Comparison of ENCODE assay signal across 22 cellular contexts in genomic region chr18:79690586-79691482, GRCh38. TPM values are rescaled to one million over a fixed set of nuclear protein-coding genes. Genes with fewer than 3 reads are reported as not detected.
A peak's percentile ranks its signal among the peaks of the same experiment; 100 is the strongest.
DNase-seq lines count a peak whose midpoint lies in the region; ATAC-seq and TF ChIP-seq lines count a peak whose summit lies in the region.
"Had no signal": no experiment of that assay in that cellular context is flagged by ENCODE, and none has a peak within 500 bp of the region (broad histone marks: within the 10 kb centered on the region; RNA-seq: fewer than 3 reads in every experiment).

No MANE protein-coding gene starts in this region.

- TF ChIP-seq CTCF in progenitor cell of endocrine pancreas (IDR thresholded peaks at IDR 0.05; ENCODE audit: unreplicated experiment) (no peak), lower lobe of right lung (IDR thresholded peaks at IDR 0.05) (no peak)

- no peaks in the 10 kb centered on the region for H3K36me3 Mint-ChIP-seq in activated naive CD4-positive, alpha-beta T cell treated with anti-CD3 and anti-CD28 coated beads, Interleukin-2, amount 50 U/mL, for 24 hours
- H3K36me3 Mint-ChIP-seq in effector memory CD8-positive, alpha-beta T cell (ENCODE audit: insufficient read depth), result peaks cover 68% of the 10 kb centered on the region
- no peaks in the 10 kb centered on the region for H3K36me3 Mint-ChIP-seq in progenitor cell of endocrine pancreas (ENCODE audit: insufficient read depth)
- peaks cover 9% of the 10 kb centered on the region for H3K36me3 Mint-ChIP-seq in stimulated activated memory B cell treated with anti-CD40 and anti-IgM and Interleukin-4, amounts not matched to agents 10 μg/mL and 1 μg/mL and 100 μg/mL, for 72 hours

- no peaks in the 10 kb centered on the region for H3K9me3 Mint-ChIP-seq in activated naive CD4-positive, alpha-beta T cell treated with anti-CD3 and anti-CD28 coated beads, Interleukin-2, amount 50 U/mL, for 24 hours
- no peaks in the 10 kb centered on the region for H3K9me3 Mint-ChIP-seq in effector memory CD8-positive, alpha-beta T cell
- no peaks in the 10 kb centered on the region for H3K9me3 Mint-ChIP-seq in progenitor cell of endocrine pancreas (ENCODE audit: low read depth)
- no peaks in the 10 kb centered on the region for H3K9me3 Mint-ChIP-seq in stimulated activated memory B cell treated with anti-CD40 and anti-IgM and Interleukin-4, amounts not matched to agents 10 μg/mL and 1 μg/mL and 100 μg/mL, for 72 hours
- H3K9me3 Mint-ChIP-seq: CD4-positive, CD25-positive, alpha-beta regulatory T cell had no signal

- H3K4me3 ChIP-seq in Karpas-422 (ENCODE audit: low read length), result no peak overlapping the region
- no peak overlapping the region for H3K4me3 ChIP-seq in lower lobe of right lung
- H3K4me3 ChIP-seq: ascending aorta, left lung, thyroid gland had no signal

- no peak for DNase-seq in activated naive CD4-positive, alpha-beta T cell treated with anti-CD3 and anti-CD28 coated beads, Interleukin-2, amount 50 U/mL, for 16 hours
- DNase-seq in Karpas-422 (peak; percentile 55), progenitor cell of endocrine pancreas (ENCODE audit: low spot score, unreplicated experiment) (no peak), NCI-H748 treated with DMSO at 0.1 percent for 48 hours (lab: John Stamatoyannopoulos, UW) (no peak), lower lobe of right lung (no peak)
- no peak for DNase-seq in effector memory CD8-positive, alpha-beta T cell
- DNase-seq: activated CD4-positive, CD25-positive, alpha-beta regulatory T cell; activated gamma-delta T cell; CD4-positive, CD25-positive, alpha-beta regulatory T cell; effector memory CD4-positive, alpha-beta T cell; NCI-H526; OCI-M1; retina; SIG-M5; stimulated activated CD4-positive, alpha-beta T cell treated with anti-CD3 and anti-CD28 coated beads, Interleukin-12 subunit alpha, Interleukin-12 subunit beta, amount 100 ng/mL, for 4 hours; T-helper 2 cell; thyroid gland had no signal

- H3K27ac ChIP-seq in Karpas-422 (ENCODE audit: low read length), result no peak overlapping the region
- no peak overlapping the region for H3K27ac ChIP-seq in lower lobe of right lung
- H3K27ac ChIP-seq: ascending aorta, left lung, neutrophil, thyroid gland had no signal

- H3K4me1 ChIP-seq in Karpas-422 (ENCODE audit: low read length), result no peaks in the 10 kb centered on the region
- H3K4me1 ChIP-seq in lower lobe of right lung, result no peaks in the 10 kb centered on the region
- H3K4me1 ChIP-seq: ascending aorta, thyroid gland had no signal

- H3K79me2 ChIP-seq in Karpas-422 (ENCODE audit: low read length), result peaks cover 79% of the 10 kb centered on the region

- peaks cover 41% of the 10 kb centered on the region for H3K4me1 Mint-ChIP-seq in activated naive CD4-positive, alpha-beta T cell treated with anti-CD3 and anti-CD28 coated beads, Interleukin-2, amount 50 U/mL, for 24 hours
- H3K4me1 Mint-ChIP-seq in effector memory CD8-positive, alpha-beta T cell (ENCODE audit: low read depth in 2 of 2), result peaks cover 37 to 39% of the 10 kb centered on the region in 2 donors
- no peaks in the 10 kb centered on the region for H3K4me1 Mint-ChIP-seq in progenitor cell of endocrine pancreas (ENCODE audit: low read depth)
- H3K4me1 Mint-ChIP-seq in stimulated activated memory B cell treated with anti-CD40 and anti-IgM and Interleukin-4, amounts not matched to agents 10 μg/mL and 1 μg/mL and 100 μg/mL, for 72 hours, result peaks cover 41% of the 10 kb centered on the region

- no peaks in the 10 kb centered on the region for H3K27me3 Mint-ChIP-seq in activated naive CD4-positive, alpha-beta T cell treated with anti-CD3 and anti-CD28 coated beads, Interleukin-2, amount 50 U/mL, for 24 hours
- no peaks in the 10 kb centered on the region for H3K27me3 Mint-ChIP-seq in effector memory CD8-positive, alpha-beta T cell
- no peaks in the 10 kb centered on the region for H3K27me3 Mint-ChIP-seq in progenitor cell of endocrine pancreas
- H3K27me3 Mint-ChIP-seq in stimulated activated memory B cell treated with anti-CD40 and anti-IgM and Interleukin-4, amounts not matched to agents 10 μg/mL and 1 μg/mL and 100 μg/mL, for 72 hours, result no peaks in the 10 kb centered on the region
- H3K27me3 Mint-ChIP-seq: CD4-positive, CD25-positive, alpha-beta regulatory T cell had no signal

- peak overlapping the region; percentile 51 for H3K27ac Mint-ChIP-seq in activated naive CD4-positive, alpha-beta T cell treated with anti-CD3 and anti-CD28 coated beads, Interleukin-2, amount 50 U/mL, for 24 hours
- peak overlapping the region in 1 of 2 donors; percentile 82 for H3K27ac Mint-ChIP-seq in effector memory CD8-positive, alpha-beta T cell
- H3K27ac Mint-ChIP-seq in progenitor cell of endocrine pancreas, result peak overlapping the region; percentile 45
- no peak overlapping the region for H3K27ac Mint-ChIP-seq in stimulated activated memory B cell treated with anti-CD40 and anti-IgM and Interleukin-4, amounts not matched to agents 10 μg/mL and 1 μg/mL and 100 μg/mL, for 72 hours
- H3K27ac Mint-ChIP-seq: CD4-positive, CD25-positive, alpha-beta regulatory T cell had no signal

- no peaks in the 10 kb centered on the region for H3K9me3 ChIP-seq in Karpas-422 (ENCODE audit: low read length)
- no peaks in the 10 kb centered on the region for H3K9me3 ChIP-seq in lower lobe of right lung
- H3K9me3 ChIP-seq: ascending aorta, left lung, neutrophil, thyroid gland had no signal

- intact Hi-C loops in lower lobe of right lung (cut with DNase I), result no loop called here

- no peak overlapping the region for H2AFZ ChIP-seq in Karpas-422 (ENCODE audit: low read length)

- peak; percentile 19 for ATAC-seq in effector memory CD8-positive, alpha-beta T cell (replicated peaks)
- no peak for ATAC-seq in stimulated activated memory B cell treated with anti-CD40 and anti-IgM and Interleukin-4, amounts not matched to agents 10 μg/mL and 1 μg/mL and 100 μg/mL, for 72 hours
- ATAC-seq in lower lobe of right lung, result no peak
- ATAC-seq: left lung had no signal

- H3K27me3 ChIP-seq in Karpas-422 (ENCODE audit: low read length), result no peaks in the 10 kb centered on the region
- no peaks in the 10 kb centered on the region for H3K27me3 ChIP-seq in lower lobe of right lung (ENCODE audit: low read depth)
- H3K27me3 ChIP-seq: ascending aorta, left lung, neutrophil, thyroid gland had no signal

- H3K4me2 ChIP-seq in Karpas-422 (ENCODE audit: low read depth, low read length, poor library complexity, severe bottlenecking), result no peak overlapping the region

- no peak overlapping the region for H3K9ac ChIP-seq in Karpas-422 (ENCODE audit: low read length)

- peaks cover 59% of the 10 kb centered on the region for H4K20me1 ChIP-seq in Karpas-422 (ENCODE audit: insufficient read depth, low read depth, low read length)

- no peaks in the 10 kb centered on the region for H3K9me2 ChIP-seq in Karpas-422 (replicated peaks; ENCODE audit: insufficient read depth, low read length)

- no peak overlapping the region for H3K4me3 Mint-ChIP-seq in activated naive CD4-positive, alpha-beta T cell treated with anti-CD3 and anti-CD28 coated beads, Interleukin-2, amount 50 U/mL, for 24 hours
- H3K4me3 Mint-ChIP-seq in effector memory CD8-positive, alpha-beta T cell, result peak overlapping the region; percentile 25 to 49
- no peak overlapping the region for H3K4me3 Mint-ChIP-seq in progenitor cell of endocrine pancreas (ENCODE audit: low read depth)
- H3K4me3 Mint-ChIP-seq in stimulated activated memory B cell treated with anti-CD40 and anti-IgM and Interleukin-4, amounts not matched to agents 10 μg/mL and 1 μg/mL and 100 μg/mL, for 72 hours, result no peak overlapping the region
- H3K4me3 Mint-ChIP-seq: CD4-positive, CD25-positive, alpha-beta regulatory T cell had no signal

- H3K36me3 ChIP-seq in Karpas-422 (ENCODE audit: insufficient read depth, low read length), result peaks cover 7% of the 10 kb centered on the region; the same call in 1 of the 2 replicates
- peaks cover 9% of the 10 kb centered on the region for H3K36me3 ChIP-seq in lower lobe of right lung

RNA-seq across cellular contexts. Expression of gene CTDP1, which starts 11.2 kb away (rescaled TPM):
- 14.1 and 32.9 TPM in 2 replicates for total RNA-seq in Karpas-422 (2014; rRNA removed; shearing (Covaris generic); ENCODE audit: low replicate concordance)
- total RNA-seq in progenitor cell of endocrine pancreas (23.9 and 24.9 TPM in 2 replicates), lower lobe of right lung (25.2 TPM)

Comparison
In these comparisons a context has a peak if more than half of its experiments do, and no peak if none do; other contexts are left out.
1. H3K4me3 Mint-ChIP-seq: peak in effector memory CD8-positive, alpha-beta T cell (2 of 2); none in activated naive CD4-positive, alpha-beta T cell treated with anti-CD3 and anti-CD28 coated beads, Interleukin-2, amount 50 U/mL, for 24 hours (single experiment), progenitor cell of endocrine pancreas (single experiment) and stimulated activated memory B cell treated with anti-CD40 and anti-IgM and Interleukin-4, amounts not matched to agents 10 μg/mL and 1 μg/mL and 100 μg/mL, for 72 hours (single experiment).